In the genomic region with DNA sequence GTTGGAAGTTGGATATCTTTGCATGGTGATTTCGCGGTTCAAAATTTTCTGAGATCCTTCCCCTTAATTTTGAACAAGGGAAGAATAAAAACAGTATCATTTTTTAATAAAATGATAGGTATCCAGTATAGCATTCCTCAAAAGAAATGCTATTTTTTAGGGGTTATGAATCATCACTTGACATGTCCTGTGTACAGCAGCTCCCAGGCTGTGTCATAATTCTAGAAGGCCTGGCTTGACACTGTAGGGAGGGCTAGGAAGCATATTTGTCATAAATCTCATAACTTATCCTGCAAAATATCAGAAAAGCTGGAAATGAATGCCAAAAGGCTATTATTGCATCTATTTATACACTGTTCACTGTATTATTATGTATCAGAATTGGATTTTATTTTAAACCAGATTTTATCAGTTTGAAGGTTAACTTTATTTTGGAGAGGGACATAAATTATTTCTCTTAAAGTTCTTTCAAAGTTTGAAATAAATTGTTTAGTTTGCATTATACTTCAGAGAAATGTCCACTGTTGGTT, we compare ENCODE assay signal across 30 cellular contexts.
DNase-seq lines count a peak whose midpoint lies in the region; ATAC-seq, FAIRE-seq and TF ChIP-seq lines count a peak whose summit lies in the region.
"Had no signal": no experiment of that assay in that cellular context is flagged by ENCODE, and none has a peak within 500 bp of the region (broad histone marks: within the 10 kb centered on the region; RNA-seq: fewer than 3 reads in every experiment).

No MANE protein-coding gene starts in this region.

- ATAC-seq in PC-3: peak; percentile 58; the same call in 1 of the 2 replicates
- no peak for ATAC-seq in HG02938 (IDR thresholded peaks at IDR 0.05; ENCODE audit: unreplicated experiment)
- no peak for ATAC-seq in upper lobe of right lung
- ATAC-seq: activated CD4-positive, CD25-positive, alpha-beta regulatory T cell treated with anti-CD3 and anti-CD28 coated beads, Interleukin-2, amount 50 U/mL, for 24 hours; GM23338; heart right ventricle; left cardiac atrium; sciatic nerve; stimulated activated memory B cell treated with anti-CD40 and anti-IgM and Interleukin-4, amounts not matched to agents 10 μg/mL and 1 μg/mL and 100 μg/mL, for 72 hours; T-helper 17 cell had no signal

- H3K9ac ChIP-seq in PC-3 (ENCODE audit: low read length): no peak overlapping the region

- H3K79me2 ChIP-seq in PC-3 (ENCODE audit: low read length): no peaks in the 10 kb centered on the region

- CTCF ChIA-PET in PC-3 (lab: Charles Lee): no interaction called here

- no peaks in the 10 kb centered on the region for H3K36me3 ChIP-seq in PC-3 (ENCODE audit: low read depth, low read length)
- no peaks in the 10 kb centered on the region for H3K36me3 ChIP-seq in bronchial epithelial cell (ENCODE audit: control insufficient read depth, insufficient read depth, low read length)
- H3K36me3 ChIP-seq in ovary: no peaks in the 10 kb centered on the region
- no peaks in the 10 kb centered on the region for H3K36me3 ChIP-seq in upper lobe of right lung
- H3K36me3 ChIP-seq: cardiac muscle cell, heart right ventricle, vagina had no signal

- no peak overlapping the region for H3K27ac ChIP-seq in PC-3 (ENCODE audit: low read length)
- H3K27ac ChIP-seq in ovary: no peak overlapping the region
- H3K27ac ChIP-seq in upper lobe of right lung: no peak overlapping the region
- H3K27ac ChIP-seq: 22Rv1, cardiac muscle cell, heart right ventricle, vagina had no signal

- no peak for TF ChIP-seq POLR2A in ovary (IDR thresholded peaks at IDR 0.05)

- H4K20me1 ChIP-seq in PC-3 (ENCODE audit: low read length): no peaks in the 10 kb centered on the region

- TF ChIP-seq CTCF in PC-3 (conservative IDR thresholded peaks at IDR 0.05; ENCODE audit: low read depth, low read length) (no peak), bronchial epithelial cell (IDR thresholded peaks at IDR 0.05; ENCODE audit: insufficient read depth, low read length, severe bottlenecking) (no peak), ovary (IDR thresholded peaks at IDR 0.05) (no peak), upper lobe of right lung (IDR thresholded peaks at IDR 0.05) (no peak)

- intact Hi-C loops in PC-3 (cut with micrococcal nuclease): no loop called here
- intact Hi-C loops in ovary (cut with DNase I): no loop called here
- intact Hi-C loops in upper lobe of right lung (cut with DNase I): no loop called here

- DNase-seq in AG08395 (ENCODE audit: low spot score) (peak; percentile 5), PC-3 (peak; percentile 19), bronchial epithelial cell (ENCODE audit: low read depth) (peak; percentile 5), iris pigment epithelial cell (ENCODE audit: low read depth) (peak; percentile 74), ovary (no peak), upper lobe of right lung (no peak), superior temporal gyrus (ENCODE audit: extremely low spot score) (no peak)
- DNase-seq: activated CD4-positive, alpha-beta memory T cell treated with anti-CD3 and anti-CD28 coated beads for 36 hours; activated CD8-positive, alpha-beta memory T cell treated with anti-CD3 and anti-CD28 coated beads, Interleukin-2, amount 50 U/mL, for 4 hours; activated naive CD4-positive, alpha-beta T cell treated with anti-CD3 and anti-CD28 coated beads, Interleukin-2, amount 10 ng/mL, durations not matched to agents 7 days and 5 days; CD4-positive, CD25-positive, alpha-beta regulatory T cell; heart right ventricle; HFFc6; KG1; left cardiac atrium; MM.1S; NCI-H2029 treated with DMSO at 0.1 percent for 48 hours; NCI-H226; NCI-H748 treated with DMSO at 0.1 percent for 48 hours; RPMI8226; stimulated activated CD4-positive, alpha-beta T cell treated with anti-CD3 and anti-CD28 coated beads, Interleukin-4, amount 100 ng/mL, for 24 hours; T-helper 17 cell had no signal

- H3K9me3 ChIP-seq in PC-3 (ENCODE audit: low read length) (no peaks in the 10 kb centered on the region), ovary (no peaks in the 10 kb centered on the region), upper lobe of right lung (no peaks in the 10 kb centered on the region)
- H3K9me3 ChIP-seq: vagina had no signal

- no TSS peak for BruUV-seq in PC-3 (replicated peaks; lab: Mats Ljungman, UMichigan)

- H3K27me3 ChIP-seq in PC-3 (ENCODE audit: low read length): peaks cover 23% of the 10 kb centered on the region; the same call in 1 of the 2 replicates
- H3K27me3 ChIP-seq in bronchial epithelial cell (ENCODE audit: control insufficient read depth, insufficient read depth, low read length): no peaks in the 10 kb centered on the region
- no peaks in the 10 kb centered on the region for H3K27me3 ChIP-seq in ovary
- no peaks in the 10 kb centered on the region for H3K27me3 ChIP-seq in upper lobe of right lung
- H3K27me3 ChIP-seq: cardiac muscle cell, heart right ventricle, vagina had no signal

- H3K4me2 ChIP-seq in PC-3 (ENCODE audit: low read length): no peak overlapping the region
- H3K4me2 ChIP-seq: GM23338 had no signal

- POLR2A ChIA-PET in PC-3 (lab: Charles Lee; ENCODE audit: unreplicated experiment): no interaction called here

- 90 to 93% (median 92%) methylated on average over 2 of the region's 2 CpGs for WGBS in ovary, 3 donors

- no peak for TF ChIP-seq EP300 in ovary (IDR thresholded peaks at IDR 0.05)

- H2AFZ ChIP-seq in PC-3 (ENCODE audit: low read length): no peak overlapping the region
- H2AFZ ChIP-seq: GM23338 had no signal

- H3K9me2 ChIP-seq in PC-3 (replicated peaks; ENCODE audit: low read length): no peaks in the 10 kb centered on the region

- no peaks in the 10 kb centered on the region for H3K4me1 ChIP-seq in PC-3 (ENCODE audit: insufficient read depth, low read length)
- no peaks in the 10 kb centered on the region for H3K4me1 ChIP-seq in ovary (ENCODE audit: insufficient read depth)
- peaks cover 3% of the 10 kb centered on the region for H3K4me1 ChIP-seq in upper lobe of right lung
- H3K4me1 ChIP-seq: vagina had no signal

- no peaks in the 10 kb centered on the region for H3F3A ChIP-seq in PC-3 (ENCODE audit: low read length, unreplicated experiment)

- H3K4me3 ChIP-seq in PC-3 (ENCODE audit: low read length): no peak overlapping the region
- no peak overlapping the region for H3K4me3 ChIP-seq in bronchial epithelial cell (ENCODE audit: low read depth, low read length)
- no peak overlapping the region for H3K4me3 ChIP-seq in ovary
- H3K4me3 ChIP-seq in upper lobe of right lung: no peak overlapping the region
- H3K4me3 ChIP-seq: cardiac muscle cell, GM23338, heart right ventricle, vagina had no signal

- no peak for FAIRE-seq in bronchial epithelial cell (lab: Jason Lieb, UNC)

Comparison
In these comparisons a context has a peak if more than half of its experiments do, and no peak if none do; other contexts are left out.
1. DNase-seq: peak in AG08395 (single experiment), PC-3 (single experiment), bronchial epithelial cell (single experiment) and iris pigment epithelial cell (single experiment); none in ovary (0 of 5), upper lobe of right lung (single experiment) and superior temporal gyrus (single experiment).